ENCODE assay signal across 10 cellular contexts in the genomic region with DNA sequence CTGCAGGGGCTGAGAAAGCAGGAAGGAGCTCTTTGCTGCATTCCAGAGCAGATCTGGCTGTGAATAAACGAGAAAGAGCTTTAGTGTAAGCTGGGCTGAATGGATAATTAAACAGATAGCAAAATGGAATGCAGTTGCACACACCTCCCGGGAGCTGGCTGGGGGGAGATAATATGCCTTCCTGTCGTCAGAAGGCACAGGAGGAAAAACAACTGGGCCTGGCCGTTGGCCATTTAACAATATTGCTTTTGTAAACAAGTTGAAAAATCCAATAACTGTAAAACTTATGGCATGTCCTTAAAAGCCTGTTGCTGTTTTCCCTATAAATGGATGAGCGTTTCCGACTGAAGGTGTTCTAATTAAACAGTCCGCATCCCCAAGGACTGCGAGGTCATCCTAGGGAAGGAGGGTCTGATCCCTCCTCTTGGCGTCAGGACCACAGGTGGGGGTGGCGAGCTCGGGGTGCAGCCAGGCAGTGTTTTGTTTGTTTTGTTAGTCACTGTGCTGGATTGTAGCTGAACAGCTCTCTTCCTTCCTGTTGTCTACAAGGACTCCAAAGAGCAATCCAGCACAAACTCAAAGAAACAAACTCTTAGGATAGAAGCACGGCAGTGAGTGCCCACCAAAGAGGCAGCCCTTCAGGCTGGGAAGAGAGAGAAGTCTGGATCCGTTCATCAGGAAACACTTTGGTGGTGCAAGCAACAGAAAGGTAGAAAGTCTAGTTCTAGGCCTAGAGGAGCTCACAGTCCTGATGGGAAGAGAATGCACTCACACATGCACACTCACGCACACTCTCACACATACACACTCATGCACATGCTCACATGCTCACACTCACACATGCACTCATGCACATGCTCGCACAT.
DNase-seq lines count a peak whose midpoint lies in the region; ATAC-seq, FAIRE-seq and TF ChIP-seq lines count a peak whose summit lies in the region.
"Had no signal": no experiment of that assay in that cellular context is flagged by ENCODE, and none has a peak within 500 bp of the region (broad histone marks: within the 10 kb centered on the region; RNA-seq: fewer than 3 reads in every experiment).

No MANE protein-coding gene starts in this region.

- no peak overlapping the region for H3K4me3 ChIP-seq in H1 (ENCODE audit: extremely low read depth in 1 of 4, insufficient read depth in 2 of 4, low read depth in 3 of 4, low read length in 4 of 4)
- no peak overlapping the region for H3K4me3 ChIP-seq in naive thymus-derived CD4-positive, alpha-beta T cell (ENCODE audit: low read length)

- no peak for TF ChIP-seq POLR2A in H1 (IDR thresholded peaks at IDR 0.05; ENCODE audit: control extremely low read depth in 1 of 2, low read depth in 2 of 2, low read length in 2 of 2)

- peaks cover 2% of the 10 kb centered on the region; the same call in 1 of the 2 replicates for H3K23me2 ChIP-seq in H1 (ENCODE audit: low read depth, low read length)

- POLR2A ChIA-PET in H1 (lab: Charles Lee; ENCODE audit: partially characterized antibody), result interaction anchor here (0.8 kb wide), 1 partner anchor 12 kb away, joined by 3 read pairs; no protein-coding TSS in a partner anchor
- POLR2A ChIA-PET in naive thymus-derived CD4-positive, alpha-beta T cell (lab: Charles Lee), result no interaction called here

- peaks cover 7% of the 10 kb centered on the region for H3K36me3 Mint-ChIP-seq in neural crest cell (ENCODE audit: low read depth)
- H3K36me3 Mint-ChIP-seq in naive thymus-derived CD4-positive, alpha-beta T cell, result peaks cover 0 to 11% (median 0%) of the 10 kb centered on the region in 5 donors
- H3K36me3 Mint-ChIP-seq in immature natural killer cell, result no peaks in the 10 kb centered on the region

- no peak for FAIRE-seq in H1 (lab: Jason Lieb, UNC)

- H3K36me3 ChIP-seq in H1 (ENCODE audit: control insufficient read depth in 2 of 4, insufficient read depth in 4 of 4, low read length in 3 of 4), result peaks cover 0 to 4% (median 1%) of the 10 kb centered on the region in 4 experiments; a peak in 1 of 8 replicates
- H3K36me3 ChIP-seq in naive thymus-derived CD4-positive, alpha-beta T cell (ENCODE audit: control insufficient read depth in 2 of 3, insufficient read depth in 3 of 3, low read length in 3 of 3), result no peaks in the 10 kb centered on the region

- 73% methylated on average over 15 of the region's 15 CpGs; no CpG with 5 or more reads in 1 of the 2 experiments for WGBS in H1 (ENCODE audit: extremely low coverage in 1 of 2, insufficient coverage in 1 of 2, insufficient read length in 1 of 2, insufficient replicate concordance in 2 of 2, low coverage in 1 of 2, low lambda C conversion rate in 2 of 2, missing lambda C conversion rate in 1 of 2), 2 experiments

- H4K8ac ChIP-seq in H1 (ENCODE audit: extremely low read depth, insufficient read depth, low read length), result no peak overlapping the region

- H2AK5ac ChIP-seq in H1 (ENCODE audit: low read depth, low read length), result peak overlapping the region; percentile 96; the same call in 1 of the 2 replicates

- no peak overlapping the region for H3K23ac ChIP-seq in H1 (ENCODE audit: insufficient read length)

- H3K14ac ChIP-seq in H1 (ENCODE audit: insufficient read length), result no peak overlapping the region

- TF ChIP-seq EP300 in H1 (IDR thresholded peaks at IDR 0.05; ENCODE audit: borderline replicate concordance in 1 of 2, low read depth in 2 of 2, low read length in 2 of 2), result no peak

- no peak overlapping the region for H3K4me3 Mint-ChIP-seq in neural crest cell
- no peak overlapping the region for H3K4me3 Mint-ChIP-seq in naive thymus-derived CD4-positive, alpha-beta T cell
- H3K4me3 Mint-ChIP-seq in immature natural killer cell, result no peak overlapping the region

- H3K27ac ChIP-seq in H1 (ENCODE audit: low read depth, low read length), result 0 out of 2 replicates have a peak overlapping the region, but pooled peaks have one; percentile 30
- no peak overlapping the region for H3K27ac ChIP-seq in naive thymus-derived CD4-positive, alpha-beta T cell (ENCODE audit: low read depth, low read length)
- H3K27ac ChIP-seq: KMS-11 had no signal

- H4K20me1 ChIP-seq in H1 (replicated peaks in 1 of 2; ENCODE audit: control insufficient read depth in 1 of 2, insufficient read depth in 2 of 2, low read length in 2 of 2), result peaks cover 0 to 3% of the 10 kb centered on the region in 2 experiments

- no peaks in the 10 kb centered on the region for H3K79me2 ChIP-seq in H1 (ENCODE audit: control insufficient read depth in 1 of 2, insufficient read depth in 2 of 2, low read length in 2 of 2)

- peaks cover 0 to 10% (median 5%) of the 10 kb centered on the region in 4 experiments; a peak in 4 of 7 replicates for H3K4me1 ChIP-seq in H1 (replicated peaks in 1 of 4; ENCODE audit: control insufficient read depth in 3 of 4, insufficient read depth in 4 of 4, low read length in 3 of 4)
- no peaks in the 10 kb centered on the region for H3K4me1 ChIP-seq in naive thymus-derived CD4-positive, alpha-beta T cell (ENCODE audit: control insufficient read depth in 2 of 2, insufficient read depth in 2 of 2, low read length in 2 of 2)

- H3K18ac ChIP-seq in H1 (ENCODE audit: extremely low read depth, low read length), result 0 out of 2 replicates have a peak overlapping the region, but pooled peaks have one; percentile 4

- TF ChIP-seq RAD21 in H1 (IDR thresholded peaks at IDR 0.05 in 1 of 2, conservative IDR thresholded peaks at IDR 0.05 in 1 of 2; ENCODE audit: low read depth in 2 of 2, low read length in 2 of 2), result no peak

- CTCF ChIA-PET in H1 (lab: Charles Lee; ENCODE audit: partially characterized antibody), result interaction anchor here (0.6 to 3.4 kb wide), 8 partner anchors 9 to 502 kb away, joined by 3 to 13 read pairs (median 8); no protein-coding TSS in a partner anchor
- CTCF ChIA-PET in naive thymus-derived CD4-positive, alpha-beta T cell (lab: Charles Lee), result interaction anchor here (1.5 kb wide), 1 partner anchor 13 kb away, joined by 6 read pairs; no protein-coding TSS in a partner anchor

- H2BK15ac ChIP-seq in H1 (ENCODE audit: low read length), result peak overlapping the region; percentile 53; the same call in 1 of the 2 replicates

- H2AFZ ChIP-seq in H1 (ENCODE audit: low read length), result peak overlapping the region; percentile 83

- peaks cover 8% of the 10 kb centered on the region for H3K9me3 Mint-ChIP-seq in neural crest cell
- H3K9me3 Mint-ChIP-seq in naive thymus-derived CD4-positive, alpha-beta T cell, result peaks cover 0 to 28% (median 11%) of the 10 kb centered on the region in 11 donors
- no peaks in the 10 kb centered on the region for H3K9me3 Mint-ChIP-seq in immature natural killer cell

- peak overlapping the region; percentile 13 for H4K91ac ChIP-seq in H1 (replicated peaks; ENCODE audit: insufficient read length, low read length)

- in situ Hi-C loops in Caki2 (cut with HindIII; ENCODE audit: low pct_unique_long_range_greater_than_20kb, low sequenced_read_pairs), result no loop called here

- peak overlapping the region in 1 of 2 experiments; percentile 19; a peak in 2 of 4 replicates for H3K4me2 ChIP-seq in H1 (ENCODE audit: insufficient read depth in 1 of 2, low read depth in 2 of 2, low read length in 2 of 2)
- H3K4me2 ChIP-seq: KMS-11 had no signal

- peak; percentile 92 for DNase-seq in Caki2 (ENCODE audit: low read depth)
- peak; percentile 89 for DNase-seq in NCI-H460 (ENCODE audit: extremely low read depth, low read depth)
- no peak for DNase-seq in H1 (ENCODE audit: low read depth in 1 of 2, low spot score in 2 of 2)
- no peak for DNase-seq in neural crest cell (ENCODE audit: low read depth, low spot score)
- no peak for DNase-seq in naive thymus-derived CD4-positive, alpha-beta T cell
- no peak for DNase-seq in immature natural killer cell
- DNase-seq in GOT3 (lab: John Stamatoyannopoulos, UW), result no peak
- DNase-seq: activated CD8-positive, alpha-beta memory T cell treated with anti-CD3 and anti-CD28 coated beads, Interleukin-2, amount 50 U/mL, for 4 hours had no signal

- no peak overlapping the region for H2BK120ac ChIP-seq in H1 (replicated peaks; ENCODE audit: low read depth, low read length)

- 0 out of 2 replicates have a peak overlapping the region, but pooled peaks have one; percentile 2 for H2BK20ac ChIP-seq in H1 (ENCODE audit: low read length)

- intact Hi-C loops in naive thymus-derived CD4-positive, alpha-beta T cell (cut with micrococcal nuclease), result no loop called here

- H3K27me3 Mint-ChIP-seq in neural crest cell (ENCODE audit: low read depth) (no peaks in the 10 kb centered on the region), immature natural killer cell (ENCODE audit: low read depth in 3 of 3) (peaks cover 0 to 5% (median 2%) of the 10 kb centered on the region in 3 donors)
- H3K27me3 Mint-ChIP-seq in naive thymus-derived CD4-positive, alpha-beta T cell, result peaks cover 13 to 21% (median 17%) of the 10 kb centered on the region in 5 donors

- no peak for ATAC-seq in naive thymus-derived CD4-positive, alpha-beta T cell
- no peak for ATAC-seq in GM18868 (IDR thresholded peaks at IDR 0.05; ENCODE audit: unreplicated experiment)

- peak overlapping the region; percentile 31 for H3K27ac Mint-ChIP-seq in neural crest cell (ENCODE audit: unreplicated experiment)
- H3K27ac Mint-ChIP-seq in naive thymus-derived CD4-positive, alpha-beta T cell, result no peak overlapping the region
- H3K27ac Mint-ChIP-seq in immature natural killer cell, result no peak overlapping the region

- H2BK5ac ChIP-seq in H1 (ENCODE audit: low read depth, low read length), result peak overlapping the region; percentile 13; the same call in 1 of the 2 replicates

- no peak for TF ChIP-seq CTCF in H1 (IDR thresholded peaks at IDR 0.05; ENCODE audit: control extremely low read depth in 1 of 3, insufficient read depth in 1 of 3, low read depth in 1 of 3, low read length in 3 of 3)
- TF ChIP-seq CTCF in neural crest cell (conservative IDR thresholded peaks at IDR 0.05), result no peak

- peak overlapping the region; percentile 41; the same call in 1 of the 2 replicates for H2BK12ac ChIP-seq in H1 (ENCODE audit: low read depth, low read length)

- H3K79me1 ChIP-seq in H1 (ENCODE audit: low read depth, low read length), result no peaks in the 10 kb centered on the region

- peaks cover 18% of the 10 kb centered on the region for H3K4me1 Mint-ChIP-seq in neural crest cell
- peaks cover 0 to 4% (median 0%) of the 10 kb centered on the region in 7 donors for H3K4me1 Mint-ChIP-seq in naive thymus-derived CD4-positive, alpha-beta T cell
- peaks cover 0 to 5% of the 10 kb centered on the region in 2 donors for H3K4me1 Mint-ChIP-seq in immature natural killer cell

- H3K56ac ChIP-seq in H1 (replicated peaks; ENCODE audit: insufficient read length, low read depth, low read length), result no peak overlapping the region

- H3K27me3 ChIP-seq in H1 (replicated peaks in 1 of 4; ENCODE audit: control insufficient read depth in 3 of 4, extremely low read depth in 1 of 4, insufficient read depth in 3 of 4, low read length in 3 of 4), result no peaks in the 10 kb centered on the region
- no peaks in the 10 kb centered on the region for H3K27me3 ChIP-seq in naive thymus-derived CD4-positive, alpha-beta T cell (ENCODE audit: control insufficient read depth in 2 of 2, insufficient read depth in 2 of 2, low read length in 2 of 2)

- peak overlapping the region; percentile 40 for H3K4ac ChIP-seq in H1 (replicated peaks; ENCODE audit: insufficient read length, low read depth, low read length)

- no peak overlapping the region; a peak in 1 of 7 replicates for H3K9ac ChIP-seq in H1 (replicated peaks in 1 of 4; ENCODE audit: extremely low read depth in 1 of 4, low read depth in 3 of 4, low read length in 3 of 4)
- H3K9ac ChIP-seq: KMS-11 had no signal

- no peak overlapping the region for H4K5ac ChIP-seq in H1 (ENCODE audit: insufficient read length, low read depth, low read length)

- H3K9me3 ChIP-seq in H1 (ENCODE audit: insufficient read depth in 2 of 2, low read depth in 1 of 2, low read length in 1 of 2), result peaks cover 16 to 23% of the 10 kb centered on the region in 2 experiments
- H3K9me3 ChIP-seq in naive thymus-derived CD4-positive, alpha-beta T cell (ENCODE audit: control insufficient read depth in 2 of 3, low read length in 3 of 3), result peaks cover 0 to 2% (median under 1%) of the 10 kb centered on the region in 3 experiments

Comparison
In these comparisons a context has a peak if more than half of its experiments do, and no peak if none do; other contexts are left out.
1. DNase-seq: peak in Caki2 (single experiment) and NCI-H460 (single experiment); none in H1 (0 of 2), neural crest cell (single experiment), naive thymus-derived CD4-positive, alpha-beta T cell (0 of 9), immature natural killer cell (0 of 3) and GOT3 (single experiment).